Comparison of ENCODE assay signal across 21 cellular contexts in genomic region chr6:79446006-79446405, GRCh38.
"Had no signal": no experiment of that assay in that cellular context is flagged by ENCODE, and none has a peak within 500 bp of the region (broad histone marks: within the 10 kb centered on the region; RNA-seq: fewer than 3 reads in every experiment).

No MANE protein-coding gene starts in this region.

- H3K4me1 ChIP-seq: esophagus muscularis mucosa, gastrocnemius medialis, lower lobe of right lung, parathyroid adenoma, right lobe of liver, suprapubic skin, transverse colon, upper lobe of right lung, vagina had no signal

- H3K27ac ChIP-seq: coronary artery, esophagus muscularis mucosa, gastrocnemius medialis, lower lobe of right lung, parathyroid adenoma, right lobe of liver, suprapubic skin, transverse colon, upper lobe of right lung, vagina had no signal

- H3K4me3 ChIP-seq: coronary artery, esophagus muscularis mucosa, gastrocnemius medialis, lower lobe of right lung, right lobe of liver, smooth muscle cell, suprapubic skin, transverse colon, upper lobe of right lung, vagina had no signal

- H3K79me2 ChIP-seq: parathyroid adenoma had no signal

- H3K36me3 ChIP-seq: esophagus muscularis mucosa, gastrocnemius medialis, lower lobe of right lung, right lobe of liver, suprapubic skin, transverse colon, upper lobe of right lung, vagina had no signal

- H2AFZ ChIP-seq: parathyroid adenoma had no signal

- DNase-seq: dermis blood vessel endothelial cell; effector memory CD4-positive, alpha-beta T cell; gastrocnemius medialis; head of caudate nucleus; left ventricle myocardium superior; lower lobe of right lung; right lobe of liver; stimulated activated CD4-positive, alpha-beta T cell treated with anti-CD3 and anti-CD28 coated beads, Interleukin-12 subunit alpha, Interleukin-12 subunit beta, amount 100 ng/mL, for 4 hours; stimulated activated CD4-positive, alpha-beta T cell treated with anti-CD3 and anti-CD28 coated beads, Interleukin-1b, Interleukin-23, amount 100 ng/mL, for 48 hours; stimulated activated CD4-positive, alpha-beta T cell treated with anti-CD3 and anti-CD28 coated beads, Interleukin-4, amount 100 ng/mL, for 1 hour; stimulated activated CD8-positive, alpha-beta memory T cell treated with anti-CD3 and anti-CD28 coated beads, Interleukin-4, amount 100 ng/mL, for 48 hours; stimulated activated naive CD4-positive, alpha-beta T cell; stimulated activated naive CD8-positive, alpha-beta T cell treated with anti-CD3 and anti-CD28 coated beads, Interleukin-15, amount 100 ng/mL, for 72 hours; transverse colon; upper lobe of right lung had no signal

- H3K27me3 ChIP-seq: esophagus muscularis mucosa, gastrocnemius medialis, right lobe of liver, suprapubic skin, transverse colon, upper lobe of right lung, vagina had no signal

- H3K4me2 ChIP-seq: smooth muscle cell had no signal

- H3K9me3 ChIP-seq: esophagus muscularis mucosa, gastrocnemius medialis, lower lobe of right lung, right lobe of liver, suprapubic skin, transverse colon, upper lobe of right lung, vagina had no signal

- H3K9ac ChIP-seq: parathyroid adenoma had no signal
